ENCODE assay signal across 16 cellular contexts in the genomic region with DNA sequence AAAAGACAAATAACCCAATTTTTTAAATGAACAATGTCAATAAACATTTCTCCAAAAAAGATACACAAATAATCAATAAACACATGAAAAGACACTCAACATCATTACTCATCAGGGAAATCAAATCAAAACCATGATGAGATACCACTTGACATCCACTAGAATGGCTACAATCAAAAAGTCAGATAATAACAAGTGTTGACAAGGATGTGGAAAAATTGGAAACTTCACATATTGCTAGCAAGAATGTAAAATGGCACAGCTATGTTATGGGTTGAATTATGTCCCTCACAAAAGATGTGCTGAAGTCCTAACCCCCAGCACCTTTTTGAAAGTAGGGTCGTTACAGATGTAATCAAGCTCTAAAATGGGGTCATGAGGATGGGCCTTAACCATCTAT.
"Had no signal": no experiment of that assay in that cellular context is flagged by ENCODE, and none has a peak within 500 bp of the region (broad histone marks: within the 10 kb centered on the region; RNA-seq: fewer than 3 reads in every experiment).

No MANE protein-coding gene starts in this region.

- H3K4me3 Mint-ChIP-seq: central memory CD8-positive, alpha-beta T cell; natural killer cell; neural crest cell had no signal

- H3K36me3 ChIP-seq: tibial nerve had no signal

- DNase-seq: cortex of kidney; dorsolateral prefrontal cortex; effector CD8-positive, alpha-beta T cell; hippocampal formation; mammary epithelial cell; mucosa of descending colon; natural killer cell; stimulated activated CD4-positive, alpha-beta T cell treated with anti-CD3 and anti-CD28 coated beads, Interleukin-2, amount 100 ng/mL, for 48 hours; stimulated activated naive CD8-positive, alpha-beta T cell treated with anti-CD3 and anti-CD28 coated beads, Interleukin-15, Interleukin-2, amounts not matched to agents 100 U/mL and 50 U/mL, for 24 hours; testis had no signal

- H3K9me3 ChIP-seq: heart left ventricle, mucosa of descending colon, right atrium auricular region, testis, tibial nerve had no signal

- H3K36me3 Mint-ChIP-seq: natural killer cell had no signal

- H3K4me3 ChIP-seq: dorsolateral prefrontal cortex, heart left ventricle, mucosa of descending colon, right atrium auricular region, smooth muscle cell, testis, tibial nerve had no signal

- H3K9me3 Mint-ChIP-seq: central memory CD8-positive, alpha-beta T cell; natural killer cell; neural crest cell had no signal

- H3K27me3 ChIP-seq: dorsolateral prefrontal cortex, heart left ventricle, right atrium auricular region, testis, tibial nerve had no signal

- H3K4me1 Mint-ChIP-seq: central memory CD8-positive, alpha-beta T cell; natural killer cell had no signal

- H3K27ac ChIP-seq: dorsolateral prefrontal cortex, right atrium auricular region, testis had no signal

- H3K27ac Mint-ChIP-seq: natural killer cell had no signal
